In the genomic region with DNA sequence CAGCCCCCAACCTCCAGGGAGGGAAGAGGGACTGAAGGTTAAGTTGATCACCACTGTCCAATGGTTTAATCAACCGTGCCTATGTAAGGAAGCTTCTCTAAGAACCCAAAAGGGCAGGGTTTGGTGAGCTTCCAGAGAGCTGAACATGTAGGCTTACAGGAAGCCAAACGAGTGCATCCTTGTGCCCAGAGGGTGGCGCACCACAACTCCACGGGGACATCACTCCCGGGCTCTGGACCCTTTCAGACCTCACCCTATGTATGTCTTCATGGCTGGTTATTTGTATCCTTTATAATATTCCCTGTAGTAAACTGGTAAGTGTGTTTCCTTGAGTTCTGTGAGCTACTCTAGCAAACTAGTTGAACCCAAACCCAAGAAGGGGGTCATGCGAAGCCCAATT, we compare ENCODE assay signal across 14 cellular contexts. TPM values are rescaled to one million over a fixed set of nuclear protein-coding genes. Genes with fewer than 3 reads are reported as not detected.
DNase-seq lines count a peak whose midpoint lies in the region; ATAC-seq and TF ChIP-seq lines count a peak whose summit lies in the region.
"Had no signal": no experiment of that assay in that cellular context is flagged by ENCODE, and none has a peak within 500 bp of the region (broad histone marks: within the 10 kb centered on the region; RNA-seq: fewer than 3 reads in every experiment).

No MANE protein-coding gene starts in this region.

- intact Hi-C loops in Calu3 (cut with micrococcal nuclease; ENCODE audit: unreplicated experiment), result no loop called here

- H3K27ac Mint-ChIP-seq in progenitor cell of endocrine pancreas (no peak overlapping the region), Calu3 (ENCODE audit: unreplicated experiment) (no peak overlapping the region)

- peak; percentile 25 for TF ChIP-seq CTCF in progenitor cell of endocrine pancreas (IDR thresholded peaks at IDR 0.05; ENCODE audit: unreplicated experiment)
- no peak for TF ChIP-seq CTCF in Calu3 (IDR thresholded peaks at IDR 0.05; ENCODE audit: unreplicated experiment)

- H3K4me1 Mint-ChIP-seq in progenitor cell of endocrine pancreas (ENCODE audit: low read depth), result no peaks in the 10 kb centered on the region
- H3K4me1 Mint-ChIP-seq in Calu3 (ENCODE audit: low read depth, unreplicated experiment), result no peaks in the 10 kb centered on the region

- DNase-seq in NCI-H748 (lab: John Stamatoyannopoulos, UW; ENCODE audit: unreplicated experiment) (peak; percentile 18), NCI-H748 treated with DMSO at 0.1 percent for 48 hours (lab: John Stamatoyannopoulos, UW) (no peak), LHCN-M2 (ENCODE audit: low read depth) (peak; percentile 6), dermis blood vessel endothelial cell (peak; percentile 24), progenitor cell of endocrine pancreas (ENCODE audit: low spot score, unreplicated experiment) (no peak), GM19240 (ENCODE audit: insufficient read length, low spot score) (no peak), Calu3 (no peak)
- DNase-seq: ACHN; activated T-cell treated with anti-CD3 and anti-CD28 coated beads, Interleukin-2, amount 50 U/mL, for 4 hours; NCI-H2171; nucleus accumbens; T-helper 1 cell; uterus had no signal

- CTCF ChIA-PET in Calu3 (lab: Charles Lee), result no interaction called here

- H3K4me3 Mint-ChIP-seq in progenitor cell of endocrine pancreas (ENCODE audit: low read depth) (no peak overlapping the region), Calu3 (ENCODE audit: low read depth, unreplicated experiment) (no peak overlapping the region)
- H3K4me3 Mint-ChIP-seq: activated T-cell treated with anti-CD3 and anti-CD28 coated beads, Interleukin-2, amount 50 U/mL, for 4 hours had no signal

- no peak for ATAC-seq in GM18502 (IDR thresholded peaks at IDR 0.05; ENCODE audit: poor library complexity, unreplicated experiment)

- BruUV-seq in Calu3 (replicated peaks; lab: Mats Ljungman, UMichigan), result no TSS peak

- H3K9me3 Mint-ChIP-seq in progenitor cell of endocrine pancreas (ENCODE audit: low read depth) (no peaks in the 10 kb centered on the region), Calu3 (ENCODE audit: low read depth, unreplicated experiment) (no peaks in the 10 kb centered on the region)
- H3K9me3 Mint-ChIP-seq: activated T-cell treated with anti-CD3 and anti-CD28 coated beads, Interleukin-2, amount 50 U/mL, for 4 hours had no signal

- no peaks in the 10 kb centered on the region for H3K27me3 Mint-ChIP-seq in progenitor cell of endocrine pancreas
- H3K27me3 Mint-ChIP-seq in Calu3 (ENCODE audit: unreplicated experiment), result no peaks in the 10 kb centered on the region

- H3K36me3 Mint-ChIP-seq in progenitor cell of endocrine pancreas (ENCODE audit: insufficient read depth) (peaks cover 9% of the 10 kb centered on the region), Calu3 (ENCODE audit: insufficient read depth, unreplicated experiment) (peaks cover 33% of the 10 kb centered on the region)

RNA-seq across cellular contexts. Expression of a gene that starts 11.5 kb away (rescaled TPM):
- 15.8 and 16.6 TPM in 2 replicates for total RNA-seq in LHCN-M2 (2014; rRNA removed)
- polyA plus RNA-seq in LHCN-M2 (2012), result 15.5 TPM
- 33.0 and 35.7 TPM in 2 replicates for total RNA-seq in dermis blood vessel endothelial cell
- 21.6 and 23.1 TPM in 2 replicates for total RNA-seq in progenitor cell of endocrine pancreas
- 64.7 and 72.9 TPM in 2 replicates for total RNA-seq in Calu3 (2022)

RNA-seq across cellular contexts. Expression of a gene that starts 34.5 kb away (rescaled TPM):
- 0.46 TPM in 1 of 2 replicates, not detected in the other for total RNA-seq in LHCN-M2 (2014; rRNA removed)
- polyA plus RNA-seq in LHCN-M2 (2012), result 1.6 TPM
- 0.23 and 0.34 TPM in 2 replicates for total RNA-seq in dermis blood vessel endothelial cell
- total RNA-seq in progenitor cell of endocrine pancreas, result 8.9 and 10.7 TPM in 2 replicates
- 0.34 and 0.35 TPM in 2 replicates for total RNA-seq in Calu3 (2022)

RNA-seq across cellular contexts. Expression of a gene that starts 36.6 kb away (rescaled TPM):
- total RNA-seq in LHCN-M2 (2014; rRNA removed), result 15.9 and 22.5 TPM in 2 replicates
- 7.9 TPM for polyA plus RNA-seq in LHCN-M2 (2012)
- 9.7 and 12.6 TPM in 2 replicates for total RNA-seq in dermis blood vessel endothelial cell
- total RNA-seq in progenitor cell of endocrine pancreas, result 14.0 and 14.9 TPM in 2 replicates
- total RNA-seq in Calu3 (2022), result 5.5 and 6.4 TPM in 2 replicates

RNA-seq across cellular contexts. Expression of a gene that starts 48.3 kb away (rescaled TPM):
- total RNA-seq in LHCN-M2 (2014; rRNA removed) (89.3 and 91.4 TPM in 2 replicates), dermis blood vessel endothelial cell (48.5 and 51.2 TPM in 2 replicates), progenitor cell of endocrine pancreas (69.9 and 70.5 TPM in 2 replicates), Calu3 (2022) (38.1 and 43.8 TPM in 2 replicates)
- polyA plus RNA-seq in LHCN-M2 (2012), result 106 TPM

Comparison
In these comparisons a context has a peak if more than half of its experiments do, and no peak if none do; other contexts are left out.
1. DNase-seq: peak in NCI-H748 (single experiment), LHCN-M2 (single experiment) and dermis blood vessel endothelial cell (single experiment); none in NCI-H748 treated with DMSO at 0.1 percent for 48 hours (single experiment), progenitor cell of endocrine pancreas (single experiment), GM19240 (single experiment) and Calu3 (single experiment).